In genomic region chr1:234373938-234374240, GRCh38 we compare ENCODE assay signal across 8 cellular contexts. TPM values are rescaled to one million over a fixed set of nuclear protein-coding genes. Genes with fewer than 3 reads are reported as not detected.
DNase-seq lines count a peak whose midpoint lies in the region; ATAC-seq and TF ChIP-seq lines count a peak whose summit lies in the region.

No MANE protein-coding gene starts in this region.

- intact Hi-C loops in breast epithelium (cut with DNase I; ENCODE audit: low total_unique reads), result no loop called here

- H3K79me1 ChIP-seq in mesenchymal stem cell (replicated peaks; ENCODE audit: low read length, poor library complexity, severe bottlenecking), result peaks cover 28% of the 10 kb centered on the region

- H3K9me3 ChIP-seq in breast epithelium, result no peaks in the 10 kb centered on the region
- H3K9me3 ChIP-seq in mesenchymal stem cell (ENCODE audit: control insufficient read depth, low read length), result no peaks in the 10 kb centered on the region

- H3K18ac ChIP-seq in mesenchymal stem cell (ENCODE audit: low read depth in 1 of 2, low read length in 2 of 2), result peak overlapping the region; percentile 88 to 96

- H3K4me3 Mint-ChIP-seq in activated T-cell treated with anti-CD3 and anti-CD28 coated beads, Interleukin-2, amount 50 U/mL, for 24 hours, result peak overlapping the region; percentile 98

- H3K4me1 ChIP-seq in breast epithelium (peaks cover 0 to 8% of the 10 kb centered on the region in 2 donors), mesenchymal stem cell (ENCODE audit: control insufficient read depth, insufficient read depth, low read depth, low read length) (no peaks in the 10 kb centered on the region)

- peak overlapping the region; percentile 91 for H2AFZ ChIP-seq in mesenchymal stem cell (ENCODE audit: low read depth, low read length)

- peak overlapping the region; percentile 88 for H2BK5ac ChIP-seq in mesenchymal stem cell (ENCODE audit: low read depth, low read length, poor library complexity, severe bottlenecking)

- H3K4me2 ChIP-seq in mesenchymal stem cell (ENCODE audit: low read length, poor library complexity, severe bottlenecking), result peak overlapping the region; percentile 78

- no peak for TF ChIP-seq POLR2A in breast epithelium (IDR thresholded peaks at IDR 0.05)

- H2BK120ac ChIP-seq in mesenchymal stem cell (ENCODE audit: low read depth, low read length), result no peak overlapping the region

- H2AK5ac ChIP-seq in mesenchymal stem cell (ENCODE audit: low read length, severe bottlenecking), result no peak overlapping the region

- peak; percentile 19 for ATAC-seq in HG03432 (IDR thresholded peaks at IDR 0.05; ENCODE audit: unreplicated experiment)

- peak overlapping the region; percentile 77 to 84 (median 84) for H3K4me3 ChIP-seq in breast epithelium
- peak overlapping the region; percentile 87 for H3K4me3 ChIP-seq in mesenchymal stem cell (ENCODE audit: insufficient read depth in 1 of 2, low read depth in 1 of 2, low read length in 2 of 2)

- peak overlapping the region; percentile 97 for H4K8ac ChIP-seq in mesenchymal stem cell (ENCODE audit: low read length)

- TF ChIP-seq CTCF in breast epithelium (IDR thresholded peaks at IDR 0.05), result no peak

- peak overlapping the region; percentile 100 for H3K27ac Mint-ChIP-seq in activated T-cell treated with anti-CD3 and anti-CD28 coated beads, Interleukin-2, amount 50 U/mL, for 24 hours

- peak overlapping the region; percentile 93 for H3K9ac ChIP-seq in mesenchymal stem cell (ENCODE audit: low read length)

- H3K9me3 Mint-ChIP-seq in activated T-cell treated with anti-CD3 and anti-CD28 coated beads, Interleukin-2, amount 50 U/mL, for 24 hours, result no peaks in the 10 kb centered on the region

- H3K36me3 ChIP-seq in breast epithelium, result no peaks in the 10 kb centered on the region
- peaks cover 24 to 29% of the 10 kb centered on the region in 2 experiments for H3K36me3 ChIP-seq in mesenchymal stem cell (ENCODE audit: control insufficient read depth in 1 of 2, insufficient read depth in 2 of 2, low read depth in 1 of 2, low read length in 2 of 2)

- peak overlapping the region in 1 of 2 experiments; percentile 34 for H3K23ac ChIP-seq in mesenchymal stem cell (ENCODE audit: low read length in 2 of 2)

- peaks cover 62% of the 10 kb centered on the region for H3K36me3 Mint-ChIP-seq in activated T-cell treated with anti-CD3 and anti-CD28 coated beads, Interleukin-2, amount 50 U/mL, for 24 hours (ENCODE audit: low read depth)

- H3K27me3 Mint-ChIP-seq in activated T-cell treated with anti-CD3 and anti-CD28 coated beads, Interleukin-2, amount 50 U/mL, for 24 hours, result no peaks in the 10 kb centered on the region

- DNase-seq in activated T-cell treated with anti-CD3 and anti-CD28 coated beads, Interleukin-2, amount 50 U/mL, for 24 hours, result no peak
- DNase-seq in activated T-cell treated with anti-CD3 and anti-CD28 coated beads, Interleukin-2, amount 50 U/mL, for 48 hours, result no peak
- DNase-seq in breast epithelium (ENCODE audit: low spot score in 2 of 2), result no peak
- DNase-seq in mesenchymal stem cell, result no peak
- DNase-seq in AML-193 (lab: John Stamatoyannopoulos, UW), result no peak
- DNase-seq in stimulated activated naive CD4-positive, alpha-beta T cell treated with Interleukin-2 at 50 U/mL for 16 hours (lab: John Stamatoyannopoulos, UW), result no peak
- no peak for DNase-seq in NCI-H2029 treated with DMSO at 0.1 percent for 48 hours (lab: John Stamatoyannopoulos, UW)

- peaks cover 61% of the 10 kb centered on the region for H3K4me1 Mint-ChIP-seq in activated T-cell treated with anti-CD3 and anti-CD28 coated beads, Interleukin-2, amount 50 U/mL, for 24 hours (ENCODE audit: low read depth)

- H3K27ac ChIP-seq in breast epithelium (peak overlapping the region; percentile 95 to 97), mesenchymal stem cell (ENCODE audit: low read length, poor library complexity, severe bottlenecking) (peak overlapping the region; percentile 89)

- no peak overlapping the region for H2BK12ac ChIP-seq in mesenchymal stem cell (ENCODE audit: low read length in 2 of 2)

- 15% methylated on average over 5 of the region's 6 CpGs for WGBS in mesenchymal stem cell

- peak overlapping the region; percentile 81 to 94 for H3K4ac ChIP-seq in mesenchymal stem cell (ENCODE audit: low read depth in 1 of 2, low read length in 2 of 2)

- peak overlapping the region; percentile 54 for H2BK15ac ChIP-seq in mesenchymal stem cell (ENCODE audit: low read depth, poor library complexity, severe bottlenecking)

- no peak overlapping the region for H4K91ac ChIP-seq in mesenchymal stem cell (ENCODE audit: low read length)

- H3K27me3 ChIP-seq in breast epithelium (no peaks in the 10 kb centered on the region), mesenchymal stem cell (ENCODE audit: control insufficient read depth in 1 of 2, insufficient read depth in 1 of 2, low read length in 2 of 2) (no peaks in the 10 kb centered on the region)

- no peak overlapping the region for H3K14ac ChIP-seq in mesenchymal stem cell (ENCODE audit: low read length in 2 of 2)

RNA-seq across cellular contexts. Expression of gene COA6, which starts 0.6 kb away (rescaled TPM):
- 10 to 100 TPM; 10.4 to 17.7 (median 14.6) TPM for total RNA-seq in breast epithelium
- polyA plus RNA-seq in mesenchymal stem cell (2013, experiment 1 of 2), result 41.9 TPM
- polyA plus RNA-seq in mesenchymal stem cell (2013, experiment 2 of 2), result 42.9 TPM
